ENCODE assay signal across 11 cellular contexts in genomic region chr1:220887868-220888664, GRCh38. TPM values are rescaled to one million over a fixed set of nuclear protein-coding genes. Genes with fewer than 3 reads are reported as not detected.
A peak's percentile ranks its signal among the peaks of the same experiment; 100 is the strongest.
DNase-seq lines count a peak whose midpoint lies in the region; ATAC-seq and TF ChIP-seq lines count a peak whose summit lies in the region.
"Had no signal": no experiment of that assay in that cellular context is flagged by ENCODE, and none has a peak within 500 bp of the region (broad histone marks: within the 10 kb centered on the region; RNA-seq: fewer than 3 reads in every experiment).

No MANE protein-coding gene starts in this region.

- H3K4me3 Mint-ChIP-seq in T-helper 2 cell treated with Interferon-gamma antibody and Interleukin-4, amounts not matched to agents 5 μg/mL and 100 μg/mL, for 36 hours = peak overlapping the region; percentile 17
- H3K4me3 Mint-ChIP-seq in type B pancreatic cell = peak overlapping the region; percentile 66
- H3K4me3 Mint-ChIP-seq: activated T-helper 17 cell treated with anti-CD3 and anti-CD28 coated beads, Interleukin-2, amount 50 U/mL, for 72 hours had no signal

- H3K4me1 ChIP-seq in mucosa of descending colon (ENCODE audit: low read depth) = no peaks in the 10 kb centered on the region
- H3K4me1 ChIP-seq: prostate gland had no signal

- no peak for DNase-seq in T-helper 2 cell treated with Interferon-gamma antibody and Interleukin-4, amounts not matched to agents 5 μg/mL and 100 μg/mL, for 36 hours (ENCODE audit: low spot score)
- no peak for DNase-seq in T-helper 2 cell
- DNase-seq in dorsolateral prefrontal cortex = no peak
- DNase-seq in mucosa of descending colon = no peak
- peak; percentile 47 for DNase-seq in type B pancreatic cell (ENCODE audit: extremely low spot score, unreplicated experiment)
- DNase-seq in activated naive CD4-positive, alpha-beta T cell (lab: John Stamatoyannopoulos, UW) = no peak
- DNase-seq: NCI-H69 had no signal

- H3K9me3 Mint-ChIP-seq in T-helper 2 cell treated with Interferon-gamma antibody and Interleukin-4, amounts not matched to agents 5 μg/mL and 100 μg/mL, for 36 hours = no peaks in the 10 kb centered on the region
- no peaks in the 10 kb centered on the region for H3K9me3 Mint-ChIP-seq in type B pancreatic cell
- H3K9me3 Mint-ChIP-seq: activated T-helper 17 cell treated with anti-CD3 and anti-CD28 coated beads, Interleukin-2, amount 50 U/mL, for 72 hours had no signal

- no peak overlapping the region for H3K27ac Mint-ChIP-seq in T-helper 2 cell treated with Interferon-gamma antibody and Interleukin-4, amounts not matched to agents 5 μg/mL and 100 μg/mL, for 36 hours
- H3K27ac Mint-ChIP-seq in type B pancreatic cell = no peak overlapping the region
- H3K27ac Mint-ChIP-seq: activated T-helper 17 cell treated with anti-CD3 and anti-CD28 coated beads, Interleukin-2, amount 50 U/mL, for 72 hours had no signal

- TF ChIP-seq CTCF in dorsolateral prefrontal cortex (IDR thresholded peaks at IDR 0.05 in 54 of 56, conservative IDR thresholded peaks at IDR 0.05 in 2 of 56; ENCODE audit: low read depth in 1 of 56, partially characterized antibody in 56 of 56) = no peak
- no peak for TF ChIP-seq CTCF in mucosa of descending colon (IDR thresholded peaks at IDR 0.05)
- TF ChIP-seq CTCF in type B pancreatic cell (conservative IDR thresholded peaks at IDR 0.05) = no peak

- no peak overlapping the region for H3K27ac ChIP-seq in dorsolateral prefrontal cortex
- H3K27ac ChIP-seq: prostate gland had no signal

- intact Hi-C loops in dorsolateral prefrontal cortex (cut with DNase I) = loop anchor here in 1 of 2 donors (10.0 kb wide), 1 partner anchor 1567 kb away; no protein-coding TSS in a partner anchor
- intact Hi-C loops in mucosa of descending colon (cut with DNase I, micrococcal nuclease) = no loop called here

- peaks cover 8% of the 10 kb centered on the region for H3K4me1 Mint-ChIP-seq in T-helper 2 cell treated with Interferon-gamma antibody and Interleukin-4, amounts not matched to agents 5 μg/mL and 100 μg/mL, for 36 hours (ENCODE audit: low read depth)
- peaks cover 15% of the 10 kb centered on the region for H3K4me1 Mint-ChIP-seq in type B pancreatic cell (ENCODE audit: unreplicated experiment)
- H3K4me1 Mint-ChIP-seq: activated T-helper 17 cell treated with anti-CD3 and anti-CD28 coated beads, Interleukin-2, amount 50 U/mL, for 72 hours had no signal

- H3K36me3 ChIP-seq in mucosa of descending colon (ENCODE audit: low read depth) = no peaks in the 10 kb centered on the region
- H3K36me3 ChIP-seq: prostate gland had no signal

- H3K36me3 Mint-ChIP-seq in T-helper 2 cell treated with Interferon-gamma antibody and Interleukin-4, amounts not matched to agents 5 μg/mL and 100 μg/mL, for 36 hours (ENCODE audit: low read depth) = no peaks in the 10 kb centered on the region
- no peaks in the 10 kb centered on the region for H3K36me3 Mint-ChIP-seq in type B pancreatic cell

- H3K27me3 ChIP-seq in dorsolateral prefrontal cortex = peaks cover 7 to 98% (median 78%) of the 10 kb centered on the region in 45 donors

- peaks cover 76% of the 10 kb centered on the region for H3K27me3 Mint-ChIP-seq in T-helper 2 cell treated with Interferon-gamma antibody and Interleukin-4, amounts not matched to agents 5 μg/mL and 100 μg/mL, for 36 hours (ENCODE audit: low read depth)
- H3K27me3 Mint-ChIP-seq in type B pancreatic cell = peaks cover 100% of the 10 kb centered on the region

- H3K9me3 ChIP-seq in mucosa of descending colon = no peaks in the 10 kb centered on the region
- H3K9me3 ChIP-seq: prostate gland had no signal

- peak; percentile 13 for ATAC-seq in mucosa of descending colon
- no peak for ATAC-seq in GM18907 (IDR thresholded peaks at IDR 0.05; ENCODE audit: unreplicated experiment)
- ATAC-seq in HG03139 (IDR thresholded peaks at IDR 0.05; ENCODE audit: unreplicated experiment) = no peak
- ATAC-seq: activated T-helper 17 cell treated with anti-CD3 and anti-CD28 coated beads, Interleukin-2, amount 50 U/mL, for 72 hours had no signal

- H3K4me3 ChIP-seq in dorsolateral prefrontal cortex = peak overlapping the region in 35 of 59 donors; percentile 0 to 56 (median 25)
- H3K4me3 ChIP-seq in mucosa of descending colon = no peak overlapping the region
- H3K4me3 ChIP-seq: prostate gland had no signal

RNA-seq across cellular contexts. Expression of gene HLX, which starts 8.8 kb away (rescaled TPM):
- 1 to 10 TPM in 94 of 120 experiments, under 1 TPM in 26; 0.25 to 5.3 (median 1.6) TPM for total RNA-seq in dorsolateral prefrontal cortex
- total RNA-seq in mucosa of descending colon = 10 to 100 TPM in 1 of 3 donors, 1 to 10 TPM in 2; 2.6 to 43.4 (median 6.2) TPM
- total RNA-seq in type B pancreatic cell (ENCODE audit: low replicate concordance) = 0.64 and 2.3 TPM in 2 replicates
